Comparison of ENCODE assay signal across 23 cellular contexts in the genomic region with DNA sequence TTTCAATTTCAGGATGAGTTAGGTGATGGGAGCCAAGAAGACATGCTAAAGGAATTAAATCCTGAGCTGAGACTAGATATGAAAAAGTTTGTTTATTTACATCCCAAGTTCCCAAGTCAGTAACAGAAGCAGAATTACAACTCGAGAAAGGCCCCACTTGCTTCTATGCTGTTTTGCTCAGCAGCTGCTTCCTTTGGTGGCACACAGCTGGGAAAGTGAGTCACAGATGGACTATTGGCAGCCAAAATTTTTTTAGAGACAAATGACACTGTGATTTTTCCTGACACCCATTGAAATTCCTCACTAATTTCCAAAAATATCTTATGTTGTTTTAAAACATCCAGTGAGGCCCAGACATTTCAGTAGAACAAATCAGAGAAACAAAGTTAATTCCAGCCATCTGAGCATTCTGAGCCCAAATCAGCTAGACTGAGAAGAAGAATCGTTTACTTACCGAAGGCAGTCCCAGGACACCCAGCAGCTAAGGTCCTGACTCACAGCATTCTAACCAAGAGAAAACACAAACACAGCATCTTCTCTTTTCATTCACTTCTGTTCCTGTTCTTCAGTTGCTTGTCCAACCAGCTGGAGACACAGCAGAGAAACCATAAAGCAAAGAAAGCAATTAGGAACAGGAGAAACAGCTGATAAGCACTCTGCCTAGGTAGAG.
A peak's percentile ranks its signal among the peaks of the same experiment; 100 is the strongest.
DNase-seq lines count a peak whose midpoint lies in the region; ATAC-seq and TF ChIP-seq lines count a peak whose summit lies in the region.
"Had no signal": no experiment of that assay in that cellular context is flagged by ENCODE, and none has a peak within 500 bp of the region (broad histone marks: within the 10 kb centered on the region; RNA-seq: fewer than 3 reads in every experiment).

No MANE protein-coding gene starts in this region.

- POLR2A ChIA-PET in OCI-LY7 (lab: Charles Lee) = interaction anchor here (1.0 to 1.6 kb wide), 4 partner anchors 29 to 70 kb away, joined by 3 to 4 read pairs (median 4); no protein-coding TSS in a partner anchor

- H3K4ac ChIP-seq in mesenchymal stem cell (ENCODE audit: low read depth in 1 of 2, low read length in 2 of 2) = no peak overlapping the region

- H3K36me3 ChIP-seq in OCI-LY7 (ENCODE audit: insufficient read depth, low read length) (no peaks in the 10 kb centered on the region), mesenchymal stem cell (ENCODE audit: control insufficient read depth in 1 of 2, insufficient read depth in 2 of 2, low read depth in 1 of 2, low read length in 2 of 2) (no peaks in the 10 kb centered on the region), thoracic aorta (no peaks in the 10 kb centered on the region)
- H3K36me3 ChIP-seq: neural progenitor cell had no signal

- no peak overlapping the region for H3K23ac ChIP-seq in mesenchymal stem cell (ENCODE audit: low read length in 2 of 2)

- no peak overlapping the region for H3K18ac ChIP-seq in mesenchymal stem cell (ENCODE audit: low read depth in 1 of 2, low read length in 2 of 2)

- H3K9ac ChIP-seq in mesenchymal stem cell (ENCODE audit: low read length) = peak overlapping the region; percentile 3
- H3K9ac ChIP-seq: neural progenitor cell had no signal

- H3K4me1 ChIP-seq in OCI-LY7 (ENCODE audit: insufficient read depth, low read length, poor library complexity, severe bottlenecking) = peaks cover 17% of the 10 kb centered on the region
- peaks cover 5% of the 10 kb centered on the region for H3K4me1 ChIP-seq in mesenchymal stem cell (ENCODE audit: control insufficient read depth, insufficient read depth, low read depth, low read length)
- peaks cover 13 to 17% of the 10 kb centered on the region in 2 donors for H3K4me1 ChIP-seq in thoracic aorta (ENCODE audit: control insufficient read depth in 1 of 2, low read depth in 2 of 2)

- no peak overlapping the region for H2AK5ac ChIP-seq in mesenchymal stem cell (ENCODE audit: low read length, severe bottlenecking)

- intact Hi-C loops in OCI-LY7 (cut with micrococcal nuclease; ENCODE audit: unreplicated experiment) = no loop called here

- H3K9me2 ChIP-seq in OCI-LY7 (ENCODE audit: insufficient read depth, low read length) = no peaks in the 10 kb centered on the region

- ATAC-seq in thoracic aorta (ENCODE audit: insufficient number of reproducible peaks, low FRiP score, low read depth) (peak; percentile 71), GM19023 (IDR thresholded peaks at IDR 0.05; ENCODE audit: unreplicated experiment) (no peak)
- ATAC-seq: activated naive CD4-positive, alpha-beta T cell treated with anti-CD3 and anti-CD28 coated beads, Interleukin-2, amount 50 U/mL, for 72 hours; WTC11 had no signal

- H3K27me3 ChIP-seq in mesenchymal stem cell (ENCODE audit: control insufficient read depth in 1 of 2, insufficient read depth in 1 of 2, low read length in 2 of 2) (peaks cover 0 to 73% of the 10 kb centered on the region in 2 experiments), thoracic aorta (replicated peaks; ENCODE audit: insufficient read depth) (no peaks in the 10 kb centered on the region)
- H3K27me3 ChIP-seq: neural progenitor cell had no signal

- WGBS in mesenchymal stem cell = 18% methylated on average over 3 of the region's 3 CpGs

- no peak overlapping the region for H2BK5ac ChIP-seq in mesenchymal stem cell (ENCODE audit: low read depth, low read length, poor library complexity, severe bottlenecking)

- no peak overlapping the region for H2BK12ac ChIP-seq in mesenchymal stem cell (ENCODE audit: low read length in 2 of 2)

- H3K4me3 ChIP-seq in OCI-LY7 (ENCODE audit: low read depth, low read length, poor library complexity, severe bottlenecking) (no peak overlapping the region), choroid plexus epithelial cell (ENCODE audit: low read depth, low read length) (no peak overlapping the region), mesenchymal stem cell (ENCODE audit: insufficient read depth in 1 of 2, low read depth in 1 of 2, low read length in 2 of 2) (no peak overlapping the region), thoracic aorta (no peak overlapping the region)
- H3K4me3 ChIP-seq: neural progenitor cell had no signal

- H3K79me2 ChIP-seq in OCI-LY7 (ENCODE audit: insufficient read depth, low read depth, low read length) = no peaks in the 10 kb centered on the region

- H3K14ac ChIP-seq in mesenchymal stem cell (ENCODE audit: low read length in 2 of 2) = no peak overlapping the region

- H4K8ac ChIP-seq in mesenchymal stem cell (ENCODE audit: low read length) = no peak overlapping the region

- no peaks in the 10 kb centered on the region for H3K9me3 ChIP-seq in OCI-LY7 (ENCODE audit: low read length)
- H3K9me3 ChIP-seq in mesenchymal stem cell (ENCODE audit: control insufficient read depth, low read length) = no peaks in the 10 kb centered on the region
- H3K9me3 ChIP-seq in thoracic aorta = no peaks in the 10 kb centered on the region

- H2AFZ ChIP-seq in OCI-LY7 (ENCODE audit: low read length) (peak overlapping the region; percentile 25), mesenchymal stem cell (ENCODE audit: low read depth, low read length) (no peak overlapping the region)
- H2AFZ ChIP-seq: neural progenitor cell had no signal

- H3K4me2 ChIP-seq in OCI-LY7 (ENCODE audit: low read length) (no peak overlapping the region), mesenchymal stem cell (ENCODE audit: low read length, poor library complexity, severe bottlenecking) (no peak overlapping the region)
- H3K4me2 ChIP-seq: neural progenitor cell had no signal

- no peaks in the 10 kb centered on the region for H4K20me1 ChIP-seq in OCI-LY7 (ENCODE audit: insufficient read depth, low read length)

- no peaks in the 10 kb centered on the region for H3K79me1 ChIP-seq in mesenchymal stem cell (replicated peaks; ENCODE audit: low read length, poor library complexity, severe bottlenecking)

- no peak for DNase-seq in OCI-LY7 (ENCODE audit: low spot score)
- DNase-seq in choroid plexus epithelial cell (ENCODE audit: low read depth) = peak; percentile 62
- peak; percentile 52 for DNase-seq in mesenchymal stem cell
- no peak for DNase-seq in thoracic aorta (ENCODE audit: low spot score)
- DNase-seq in activated CD8-positive, alpha-beta memory T cell treated with anti-CD3 and anti-CD28 coated beads, Interleukin-2, amount 50 U/mL, for 48 hours = no peak
- no peak for DNase-seq in NCI-H1930 (lab: John Stamatoyannopoulos, UW)
- DNase-seq: activated CD4-positive, alpha-beta T cell treated with anti-CD3 and anti-CD28 coated beads, Interleukin-2, amount 50 U/mL, for 1 hour; effector CD8-positive, alpha-beta T cell; foreskin melanocyte; hippocampal formation; immature natural killer cell; IMR-90; NCI-H1105 treated with DMSO at 0.1 percent for 48 hours; NCI-H2029 treated with DMSO at 0.1 percent for 48 hours; NCI-H774; posterior cingulate gyrus; stimulated activated CD4-positive, alpha-beta T cell treated with anti-CD3 and anti-CD28 coated beads, Interleukin-2, amount 100 ng/mL, for 24 hours; T-helper 9 cell had no signal

- no TSS peak for BruUV-seq in OCI-LY7 (replicated peaks; lab: Mats Ljungman, UMichigan)

- H3K27ac ChIP-seq in OCI-LY7 (ENCODE audit: low read depth, low read length, poor library complexity, severe bottlenecking) (no peak overlapping the region), mesenchymal stem cell (ENCODE audit: low read length, poor library complexity, severe bottlenecking) (peak overlapping the region; percentile 11), thoracic aorta (peak overlapping the region in 1 of 2 donors; percentile 63)
- H3K27ac ChIP-seq: C4-2B, neural progenitor cell had no signal

- no peak overlapping the region for H2BK120ac ChIP-seq in mesenchymal stem cell (ENCODE audit: low read depth, low read length)

- TF ChIP-seq CTCF in OCI-LY7 (conservative IDR thresholded peaks at IDR 0.05; ENCODE audit: low read length) = no peak
- no peak for TF ChIP-seq CTCF in choroid plexus epithelial cell (conservative IDR thresholded peaks at IDR 0.05; ENCODE audit: low read depth, low read length)
- TF ChIP-seq CTCF in thoracic aorta (IDR thresholded peaks at IDR 0.05) = no peak

- no peak overlapping the region for H4K91ac ChIP-seq in mesenchymal stem cell (ENCODE audit: low read length)

- CTCF ChIA-PET in OCI-LY7 (lab: Charles Lee; ENCODE audit: unreplicated experiment) = no interaction called here

- H2BK15ac ChIP-seq in mesenchymal stem cell (ENCODE audit: low read depth, poor library complexity, severe bottlenecking) = no peak overlapping the region

Comparison
In these comparisons a context has a peak if more than half of its experiments do, and no peak if none do; other contexts are left out.
1. DNase-seq: peak in choroid plexus epithelial cell (single experiment) and mesenchymal stem cell (single experiment); none in OCI-LY7 (single experiment), thoracic aorta (single experiment), activated CD8-positive, alpha-beta memory T cell treated with anti-CD3 and anti-CD28 coated beads, Interleukin-2, amount 50 U/mL, for 48 hours (single experiment) and NCI-H1930 (0 of 2).